ENCODE assay signal across 8 cellular contexts in the genomic region with DNA sequence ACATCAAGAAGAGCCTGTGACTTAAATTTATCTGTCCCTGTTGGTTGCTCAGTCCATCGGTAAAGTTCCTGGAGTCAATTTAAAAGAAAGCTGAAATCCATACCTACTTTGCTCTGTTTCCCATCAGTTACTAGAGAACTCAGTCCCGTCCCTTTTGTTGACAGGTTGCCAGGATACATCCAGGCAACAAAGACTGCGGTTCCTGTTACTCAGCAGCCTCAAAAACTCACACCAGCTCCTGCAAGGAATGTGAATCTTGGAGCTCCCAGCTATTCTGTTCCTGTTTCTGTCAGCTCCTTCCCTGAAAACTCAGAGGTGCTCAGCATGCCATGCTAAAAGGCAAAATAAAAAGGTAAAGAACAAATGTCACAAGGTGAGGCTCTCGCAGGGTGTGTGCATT. TPM values are rescaled to one million over a fixed set of nuclear protein-coding genes. Genes with fewer than 3 reads are reported as not detected.
DNase-seq lines count a peak whose midpoint lies in the region; ATAC-seq and TF ChIP-seq lines count a peak whose summit lies in the region.

A gene (plus strand): TSS at position 215 of the 400 bp plus-strand sequence. CDS start 22,445 bp downstream, outside the sequence.

- H3K9me3 ChIP-seq in mesodermal cell (ENCODE audit: control insufficient read depth, low read length) (no peaks in the 10 kb centered on the region), Peyer's patch (no peaks in the 10 kb centered on the region)

- TF ChIP-seq CTCF in AG09309 (IDR thresholded peaks at IDR 0.05; ENCODE audit: control insufficient read depth, insufficient read depth, low read depth, low read length, missing control alignments) (no peak), Peyer's patch (IDR thresholded peaks at IDR 0.05) (no peak)

- H3K27me3 ChIP-seq in Peyer's patch: no peaks in the 10 kb centered on the region

- no peak for ATAC-seq in GM21423 (IDR thresholded peaks at IDR 0.05; ENCODE audit: unreplicated experiment)

- H3K36me3 ChIP-seq in mesodermal cell (ENCODE audit: control insufficient read depth, insufficient read depth, low read length) (no peaks in the 10 kb centered on the region), Peyer's patch (no peaks in the 10 kb centered on the region)

- peak; percentile 93 for DNase-seq in AG09309 (ENCODE audit: low read depth)
- peak; percentile 56 to 65 for DNase-seq in Kasumi-1 (lab: John Stamatoyannopoulos, UW)
- DNase-seq in dermis blood vessel endothelial cell: peak; percentile 90
- no peak for DNase-seq in NCI-H446 treated with DMSO at 0.1 percent for 48 hours (lab: John Stamatoyannopoulos, UW)
- DNase-seq in Peyer's patch: no peak
- no peak for DNase-seq in pons (ENCODE audit: low spot score)

- H3K4me3 ChIP-seq in AG09309 (ENCODE audit: control insufficient read depth, low read depth, low read length): no peak within 1 kb of the TSS
- H3K4me3 ChIP-seq in mesodermal cell (ENCODE audit: extremely low read depth, insufficient read depth, low read length, poor library complexity, severe bottlenecking): no peak within 1 kb of the TSS
- no peak within 1 kb of the TSS for H3K4me3 ChIP-seq in Peyer's patch

- H3K27ac ChIP-seq in mesodermal cell (ENCODE audit: low read depth, low read length, severe bottlenecking): peak within 1 kb of the TSS; percentile 92
- H3K27ac ChIP-seq in Peyer's patch: peak within 1 kb of the TSS in 1 of 4 donors; percentile 44

- WGBS in mesodermal cell (ENCODE audit: insufficient coverage in 2 of 2), 2 experiments: 11 to 18% methylated on average over 2 to 4 of the region's 4 CpGs

- H3K4me1 ChIP-seq in mesodermal cell (ENCODE audit: control insufficient read depth, insufficient read depth, low read length, poor library complexity, severe bottlenecking) (peaks cover 18% of the 10 kb centered on the region), Peyer's patch (no peaks in the 10 kb centered on the region)

- no peak for TF ChIP-seq POLR2A in Peyer's patch (IDR thresholded peaks at IDR 0.05)

RNA-seq across cellular contexts. Expression of the gene that starts here (rescaled TPM):
- total RNA-seq in dermis blood vessel endothelial cell (0.17 TPM in 1 of 2 replicates, not detected in the other), Peyer's patch (under 1 TPM in 1 of 4 donors, not detected in 3; 0.54 TPM)
- polyA plus RNA-seq in mesodermal cell (2013, experiment 1 of 2): 0.63 TPM
- 0.56 TPM for polyA plus RNA-seq in mesodermal cell (2013, experiment 2 of 2)

Comparison
In these comparisons a context has a peak if more than half of its experiments do, and no peak if none do; other contexts are left out.
1. Peak in DNase-seq in dermis blood vessel endothelial cell; RNA of the gene not detected or under 1 TPM.
2. DNase-seq: peak in AG09309 (single experiment) and Kasumi-1 (2 of 2); none in NCI-H446 treated with DMSO at 0.1 percent for 48 hours (single experiment), Peyer's patch (0 of 3) and pons (single experiment).